ENCODE assay signal across 1 cellular context in the genomic region with DNA sequence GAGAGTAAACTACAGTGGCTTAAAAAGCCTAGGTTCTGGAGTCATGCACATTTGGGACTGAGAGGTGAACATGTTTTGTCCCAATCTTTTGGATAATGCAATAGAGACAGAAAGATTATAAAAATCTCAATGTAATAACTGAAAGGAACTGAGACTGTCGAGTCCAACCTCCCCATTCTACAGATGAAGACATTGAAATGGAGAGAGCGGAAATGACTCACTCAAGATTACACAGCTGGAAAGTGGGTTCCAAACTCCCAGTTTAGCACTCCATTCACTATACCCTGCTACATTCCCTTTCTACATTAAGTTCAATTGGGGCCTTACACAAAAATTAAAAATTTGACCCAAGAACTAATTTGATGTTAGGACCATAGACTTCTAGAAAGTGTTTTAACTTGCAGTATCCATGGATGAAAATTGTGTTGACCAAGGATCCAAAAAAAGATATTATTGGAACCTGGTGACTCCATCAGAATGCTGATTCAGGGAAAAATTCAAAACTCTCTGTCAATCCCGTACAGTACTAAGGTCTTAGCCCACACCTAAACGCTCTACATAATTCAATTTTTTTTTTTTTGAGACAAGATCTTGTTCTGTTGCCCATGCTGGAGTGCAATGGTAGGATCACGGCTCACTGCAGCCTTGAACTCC.
TF ChIP-seq lines count a peak whose summit lies in the region.

No MANE protein-coding gene starts in this region.

TF ChIP-seq in K562, 482 proteins besides CTCF, POLR2A, EP300 and RAD21 (continued from another document and continues in another):
- TF ChIP-seq, protein P1, sequence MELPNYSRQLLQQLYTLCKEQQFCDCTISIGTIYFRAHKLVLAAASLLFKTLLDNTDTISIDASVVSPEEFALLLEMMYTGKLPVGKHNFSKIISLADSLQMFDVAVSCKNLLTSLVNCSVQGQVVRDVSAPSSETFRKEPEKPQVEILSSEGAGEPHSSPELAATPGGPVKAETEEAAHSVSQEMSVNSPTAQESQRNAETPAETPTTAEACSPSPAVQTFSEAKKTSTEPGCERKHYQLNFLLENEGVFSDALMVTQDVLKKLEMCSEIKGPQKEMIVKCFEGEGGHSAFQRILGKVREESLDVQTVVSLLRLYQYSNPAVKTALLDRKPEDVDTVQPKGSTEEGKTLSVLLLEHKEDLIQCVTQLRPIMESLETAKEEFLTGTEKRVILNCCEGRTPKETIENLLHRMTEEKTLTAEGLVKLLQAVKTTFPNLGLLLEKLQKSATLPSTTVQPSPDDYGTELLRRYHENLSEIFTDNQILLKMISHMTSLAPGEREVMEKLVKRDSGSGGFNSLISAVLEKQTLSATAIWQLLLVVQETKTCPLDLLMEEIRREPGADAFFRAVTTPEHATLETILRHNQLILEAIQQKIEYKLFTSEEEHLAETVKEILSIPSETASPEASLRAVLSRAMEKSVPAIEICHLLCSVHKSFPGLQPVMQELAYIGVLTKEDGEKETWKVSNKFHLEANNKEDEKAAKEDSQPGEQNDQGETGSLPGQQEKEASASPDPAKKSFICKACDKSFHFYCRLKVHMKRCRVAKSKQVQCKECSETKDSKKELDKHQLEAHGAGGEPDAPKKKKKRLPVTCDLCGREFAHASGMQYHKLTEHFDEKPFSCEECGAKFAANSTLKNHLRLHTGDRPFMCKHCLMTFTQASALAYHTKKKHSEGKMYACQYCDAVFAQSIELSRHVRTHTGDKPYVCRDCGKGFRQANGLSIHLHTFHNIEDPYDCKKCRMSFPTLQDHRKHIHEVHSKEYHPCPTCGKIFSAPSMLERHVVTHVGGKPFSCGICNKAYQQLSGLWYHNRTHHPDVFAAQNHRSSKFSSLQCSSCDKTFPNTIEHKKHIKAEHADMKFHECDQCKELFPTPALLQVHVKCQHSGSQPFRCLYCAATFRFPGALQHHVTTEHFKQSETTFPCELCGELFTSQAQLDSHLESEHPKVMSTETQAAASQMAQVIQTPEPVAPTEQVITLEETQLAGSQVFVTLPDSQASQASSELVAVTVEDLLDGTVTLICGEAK (IDR thresholded peaks at IDR 0.05): no peak
- TF ChIP-seq, protein P1 (CRISPR knock-in tag; IDR thresholded peaks at IDR 0.05): no peak
- TF ChIP-seq, protein P2, sequence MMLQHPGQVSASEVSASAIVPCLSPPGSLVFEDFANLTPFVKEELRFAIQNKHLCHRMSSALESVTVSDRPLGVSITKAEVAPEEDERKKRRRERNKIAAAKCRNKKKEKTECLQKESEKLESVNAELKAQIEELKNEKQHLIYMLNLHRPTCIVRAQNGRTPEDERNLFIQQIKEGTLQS (IDR thresholded peaks at IDR 0.05): peak; percentile 91
- TF ChIP-seq, protein P2 (CRISPR knock-in tag; conservative IDR thresholded peaks at IDR 0.05): peak; percentile 69; the same call in 1 of the 2 replicates
- TF ChIP-seq NFIC (IDR thresholded peaks at IDR 0.05) (no peak), KDM2B (CRISPR knock-in tag; IDR thresholded peaks at IDR 0.05) (no peak), EGR1 (conservative IDR thresholded peaks at IDR 0.05) (no peak), RCOR1 (IDR thresholded peaks at IDR 0.05; ENCODE audit: borderline replicate concordance in 1 of 2, low read depth in 2 of 2, low read length in 2 of 2) (peak in 1 of 2 experiments; percentile 59; a peak in 1 of 4 replicates), PYGO2 (tag; IDR thresholded peaks at IDR 0.05) (peak; percentile 32; the same call in 1 of the 2 replicates), MXI1 (IDR thresholded peaks at IDR 0.05; ENCODE audit: low read depth, low read length) (no peak), ARNT (IDR thresholded peaks at IDR 0.05) (peak in 1 of 2 experiments; percentile 56; a peak in 2 of 4 replicates), HDAC2 (IDR thresholded peaks at IDR 0.05) (peak; percentile 37; the same call in 1 of the 2 replicates), NR2F6 (CRISPR knock-in tag; IDR thresholded peaks at IDR 0.05) (no peak), TCF7 (IDR thresholded peaks at IDR 0.05; ENCODE audit: borderline replicate concordance) (no peak), YBX1 (IDR thresholded peaks at IDR 0.05) (no peak), MEIS2 (IDR thresholded peaks at IDR 0.05; ENCODE audit: partially characterized antibody) (no peak)
- TF ChIP-seq, protein P3, sequence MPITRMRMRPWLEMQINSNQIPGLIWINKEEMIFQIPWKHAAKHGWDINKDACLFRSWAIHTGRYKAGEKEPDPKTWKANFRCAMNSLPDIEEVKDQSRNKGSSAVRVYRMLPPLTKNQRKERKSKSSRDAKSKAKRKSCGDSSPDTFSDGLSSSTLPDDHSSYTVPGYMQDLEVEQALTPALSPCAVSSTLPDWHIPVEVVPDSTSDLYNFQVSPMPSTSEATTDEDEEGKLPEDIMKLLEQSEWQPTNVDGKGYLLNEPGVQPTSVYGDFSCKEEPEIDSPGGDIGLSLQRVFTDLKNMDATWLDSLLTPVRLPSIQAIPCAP (CRISPR knock-in tag; IDR thresholded peaks at IDR 0.05; ENCODE audit: borderline replicate concordance): no peak
- TF ChIP-seq, protein P4, sequence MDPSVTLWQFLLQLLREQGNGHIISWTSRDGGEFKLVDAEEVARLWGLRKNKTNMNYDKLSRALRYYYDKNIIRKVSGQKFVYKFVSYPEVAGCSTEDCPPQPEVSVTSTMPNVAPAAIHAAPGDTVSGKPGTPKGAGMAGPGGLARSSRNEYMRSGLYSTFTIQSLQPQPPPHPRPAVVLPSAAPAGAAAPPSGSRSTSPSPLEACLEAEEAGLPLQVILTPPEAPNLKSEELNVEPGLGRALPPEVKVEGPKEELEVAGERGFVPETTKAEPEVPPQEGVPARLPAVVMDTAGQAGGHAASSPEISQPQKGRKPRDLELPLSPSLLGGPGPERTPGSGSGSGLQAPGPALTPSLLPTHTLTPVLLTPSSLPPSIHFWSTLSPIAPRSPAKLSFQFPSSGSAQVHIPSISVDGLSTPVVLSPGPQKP (CRISPR knock-in tag; IDR thresholded peaks at IDR 0.05): no peak
- TF ChIP-seq, protein P5, sequence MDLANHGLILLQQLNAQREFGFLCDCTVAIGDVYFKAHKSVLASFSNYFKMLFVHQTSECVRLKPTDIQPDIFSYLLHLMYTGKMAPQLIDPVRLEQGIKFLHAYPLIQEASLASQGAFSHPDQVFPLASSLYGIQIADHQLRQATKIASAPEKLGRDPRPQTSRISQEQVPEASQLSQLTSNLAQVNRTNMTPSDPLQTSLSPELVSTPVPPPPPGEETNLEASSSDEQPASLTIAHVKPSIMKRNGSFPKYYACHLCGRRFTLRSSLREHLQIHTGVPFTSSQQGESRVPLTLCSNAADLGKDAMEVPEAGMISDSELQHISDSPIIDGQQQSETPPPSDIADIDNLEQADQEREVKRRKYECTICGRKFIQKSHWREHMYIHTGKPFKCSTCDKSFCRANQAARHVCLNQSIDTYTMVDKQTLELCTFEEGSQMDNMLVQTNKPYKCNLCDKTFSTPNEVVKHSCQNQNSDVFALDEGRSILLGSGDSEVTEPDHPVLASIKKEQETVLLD (IDR thresholded peaks at IDR 0.05): no peak
- TF ChIP-seq, protein P6, sequence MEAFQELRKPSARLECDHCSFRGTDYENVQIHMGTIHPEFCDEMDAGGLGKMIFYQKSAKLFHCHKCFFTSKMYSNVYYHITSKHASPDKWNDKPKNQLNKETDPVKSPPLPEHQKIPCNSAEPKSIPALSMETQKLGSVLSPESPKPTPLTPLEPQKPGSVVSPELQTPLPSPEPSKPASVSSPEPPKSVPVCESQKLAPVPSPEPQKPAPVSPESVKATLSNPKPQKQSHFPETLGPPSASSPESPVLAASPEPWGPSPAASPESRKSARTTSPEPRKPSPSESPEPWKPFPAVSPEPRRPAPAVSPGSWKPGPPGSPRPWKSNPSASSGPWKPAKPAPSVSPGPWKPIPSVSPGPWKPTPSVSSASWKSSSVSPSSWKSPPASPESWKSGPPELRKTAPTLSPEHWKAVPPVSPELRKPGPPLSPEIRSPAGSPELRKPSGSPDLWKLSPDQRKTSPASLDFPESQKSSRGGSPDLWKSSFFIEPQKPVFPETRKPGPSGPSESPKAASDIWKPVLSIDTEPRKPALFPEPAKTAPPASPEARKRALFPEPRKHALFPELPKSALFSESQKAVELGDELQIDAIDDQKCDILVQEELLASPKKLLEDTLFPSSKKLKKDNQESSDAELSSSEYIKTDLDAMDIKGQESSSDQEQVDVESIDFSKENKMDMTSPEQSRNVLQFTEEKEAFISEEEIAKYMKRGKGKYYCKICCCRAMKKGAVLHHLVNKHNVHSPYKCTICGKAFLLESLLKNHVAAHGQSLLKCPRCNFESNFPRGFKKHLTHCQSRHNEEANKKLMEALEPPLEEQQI (IDR thresholded peaks at IDR 0.05): 0 out of 2 replicates have a peak, but pooled peaks have one; percentile 47
- TF ChIP-seq, protein P7, sequence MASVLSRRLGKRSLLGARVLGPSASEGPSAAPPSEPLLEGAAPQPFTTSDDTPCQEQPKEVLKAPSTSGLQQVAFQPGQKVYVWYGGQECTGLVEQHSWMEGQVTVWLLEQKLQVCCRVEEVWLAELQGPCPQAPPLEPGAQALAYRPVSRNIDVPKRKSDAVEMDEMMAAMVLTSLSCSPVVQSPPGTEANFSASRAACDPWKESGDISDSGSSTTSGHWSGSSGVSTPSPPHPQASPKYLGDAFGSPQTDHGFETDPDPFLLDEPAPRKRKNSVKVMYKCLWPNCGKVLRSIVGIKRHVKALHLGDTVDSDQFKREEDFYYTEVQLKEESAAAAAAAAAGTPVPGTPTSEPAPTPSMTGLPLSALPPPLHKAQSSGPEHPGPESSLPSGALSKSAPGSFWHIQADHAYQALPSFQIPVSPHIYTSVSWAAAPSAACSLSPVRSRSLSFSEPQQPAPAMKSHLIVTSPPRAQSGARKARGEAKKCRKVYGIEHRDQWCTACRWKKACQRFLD (CRISPR knock-in tag; IDR thresholded peaks at IDR 0.05): no peak
- TF ChIP-seq, protein P8, sequence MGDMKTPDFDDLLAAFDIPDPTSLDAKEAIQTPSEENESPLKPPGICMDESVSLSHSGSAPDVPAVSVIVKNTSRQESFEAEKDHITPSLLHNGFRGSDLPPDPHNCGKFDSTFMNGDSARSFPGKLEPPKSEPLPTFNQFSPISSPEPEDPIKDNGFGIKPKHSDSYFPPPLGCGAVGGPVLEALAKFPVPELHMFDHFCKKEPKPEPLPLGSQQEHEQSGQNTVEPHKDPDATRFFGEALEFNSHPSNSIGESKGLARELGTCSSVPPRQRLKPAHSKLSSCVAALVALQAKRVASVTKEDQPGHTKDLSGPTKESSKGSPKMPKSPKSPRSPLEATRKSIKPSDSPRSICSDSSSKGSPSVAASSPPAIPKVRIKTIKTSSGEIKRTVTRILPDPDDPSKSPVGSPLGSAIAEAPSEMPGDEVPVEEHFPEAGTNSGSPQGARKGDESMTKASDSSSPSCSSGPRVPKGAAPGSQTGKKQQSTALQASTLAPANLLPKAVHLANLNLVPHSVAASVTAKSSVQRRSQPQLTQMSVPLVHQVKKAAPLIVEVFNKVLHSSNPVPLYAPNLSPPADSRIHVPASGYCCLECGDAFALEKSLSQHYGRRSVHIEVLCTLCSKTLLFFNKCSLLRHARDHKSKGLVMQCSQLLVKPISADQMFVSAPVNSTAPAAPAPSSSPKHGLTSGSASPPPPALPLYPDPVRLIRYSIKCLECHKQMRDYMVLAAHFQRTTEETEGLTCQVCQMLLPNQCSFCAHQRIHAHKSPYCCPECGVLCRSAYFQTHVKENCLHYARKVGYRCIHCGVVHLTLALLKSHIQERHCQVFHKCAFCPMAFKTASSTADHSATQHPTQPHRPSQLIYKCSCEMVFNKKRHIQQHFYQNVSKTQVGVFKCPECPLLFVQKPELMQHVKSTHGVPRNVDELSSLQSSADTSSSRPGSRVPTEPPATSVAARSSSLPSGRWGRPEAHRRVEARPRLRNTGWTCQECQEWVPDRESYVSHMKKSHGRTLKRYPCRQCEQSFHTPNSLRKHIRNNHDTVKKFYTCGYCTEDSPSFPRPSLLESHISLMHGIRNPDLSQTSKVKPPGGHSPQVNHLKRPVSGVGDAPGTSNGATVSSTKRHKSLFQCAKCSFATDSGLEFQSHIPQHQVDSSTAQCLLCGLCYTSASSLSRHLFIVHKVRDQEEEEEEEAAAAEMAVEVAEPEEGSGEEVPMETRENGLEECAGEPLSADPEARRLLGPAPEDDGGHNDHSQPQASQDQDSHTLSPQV (IDR thresholded peaks at IDR 0.05): peak; percentile 68
- TF ChIP-seq, protein P9, sequence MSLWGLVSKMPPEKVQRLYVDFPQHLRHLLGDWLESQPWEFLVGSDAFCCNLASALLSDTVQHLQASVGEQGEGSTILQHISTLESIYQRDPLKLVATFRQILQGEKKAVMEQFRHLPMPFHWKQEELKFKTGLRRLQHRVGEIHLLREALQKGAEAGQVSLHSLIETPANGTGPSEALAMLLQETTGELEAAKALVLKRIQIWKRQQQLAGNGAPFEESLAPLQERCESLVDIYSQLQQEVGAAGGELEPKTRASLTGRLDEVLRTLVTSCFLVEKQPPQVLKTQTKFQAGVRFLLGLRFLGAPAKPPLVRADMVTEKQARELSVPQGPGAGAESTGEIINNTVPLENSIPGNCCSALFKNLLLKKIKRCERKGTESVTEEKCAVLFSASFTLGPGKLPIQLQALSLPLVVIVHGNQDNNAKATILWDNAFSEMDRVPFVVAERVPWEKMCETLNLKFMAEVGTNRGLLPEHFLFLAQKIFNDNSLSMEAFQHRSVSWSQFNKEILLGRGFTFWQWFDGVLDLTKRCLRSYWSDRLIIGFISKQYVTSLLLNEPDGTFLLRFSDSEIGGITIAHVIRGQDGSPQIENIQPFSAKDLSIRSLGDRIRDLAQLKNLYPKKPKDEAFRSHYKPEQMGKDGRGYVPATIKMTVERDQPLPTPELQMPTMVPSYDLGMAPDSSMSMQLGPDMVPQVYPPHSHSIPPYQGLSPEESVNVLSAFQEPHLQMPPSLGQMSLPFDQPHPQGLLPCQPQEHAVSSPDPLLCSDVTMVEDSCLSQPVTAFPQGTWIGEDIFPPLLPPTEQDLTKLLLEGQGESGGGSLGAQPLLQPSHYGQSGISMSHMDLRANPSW (CRISPR knock-in tag; IDR thresholded peaks at IDR 0.05): no peak
